ENCODE assay signal across 23 cellular contexts in the genomic region with DNA sequence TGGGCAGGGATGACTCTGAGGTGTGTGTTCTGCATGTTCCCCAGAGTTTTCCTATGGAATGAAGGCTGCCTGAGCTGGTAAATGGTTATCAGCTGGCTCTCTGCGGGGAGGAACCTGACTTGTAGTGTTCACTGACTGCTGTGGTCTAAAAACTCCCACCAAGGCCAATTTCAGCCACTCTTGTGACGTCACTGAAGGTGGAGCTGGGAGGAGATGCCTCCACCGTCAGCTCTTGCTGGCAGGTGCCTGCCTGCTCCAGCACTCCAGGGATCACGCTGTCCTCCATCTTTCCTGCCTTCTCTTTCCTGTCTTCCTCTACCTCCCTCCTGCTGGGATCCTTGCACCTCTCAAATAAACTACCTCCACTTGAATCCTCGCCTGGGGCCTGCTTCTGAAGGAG.
"Had no signal": no experiment of that assay in that cellular context is flagged by ENCODE, and none has a peak within 500 bp of the region (broad histone marks: within the 10 kb centered on the region; RNA-seq: fewer than 3 reads in every experiment).

No MANE protein-coding gene starts in this region.

- H3K27me3 ChIP-seq: right atrium auricular region, spleen, suprapubic skin, transverse colon, upper lobe of right lung, uterus had no signal

- ATAC-seq: effector memory CD8-positive, alpha-beta T cell; left lobe of liver; mucosa of descending colon; natural killer cell treated with Interleukin-12 subunit alpha and Interleukin-12 subunit beta and Interleukin-15 and Interleukin-18, amount 100 ng/mL, for 72 hours; stimulated activated naive B cell treated with anti-CD40 and anti-IgM and Interleukin-4, amounts not matched to agents 10 μg/mL and 1 μg/mL and 100 μg/mL, for 72 hours; upper lobe of right lung had no signal

- H3K36me3 ChIP-seq: prostate gland, right atrium auricular region, spleen, suprapubic skin, transverse colon, upper lobe of right lung, uterus had no signal

- H3K4me1 ChIP-seq: prostate gland, right atrium auricular region, suprapubic skin, transverse colon, upper lobe of right lung, uterus had no signal

- H3K9me3 ChIP-seq: mucosa of descending colon, prostate gland, right atrium auricular region, suprapubic skin, transverse colon, upper lobe of right lung, uterus had no signal

- H3K4me3 ChIP-seq: lung, mucosa of descending colon, prostate gland, right atrium auricular region, skin epidermis, spleen, suprapubic skin, transverse colon, upper lobe of right lung, uterus had no signal

- H3K27ac ChIP-seq: prostate gland, right atrium auricular region, skin epidermis, spleen, suprapubic skin, transverse colon, upper lobe of right lung, uterus had no signal

- DNase-seq: cortex of kidney; effector memory CD8-positive, alpha-beta T cell; head of caudate nucleus; mucosa of descending colon; naive B cell; nucleus accumbens; spleen; stimulated activated CD4-positive, alpha-beta T cell treated with anti-CD3 and anti-CD28 coated beads, Interleukin-15, amount 100 ng/mL, for 24 hours; stimulated activated CD4-positive, alpha-beta T cell treated with anti-CD3 and anti-CD28 coated beads, Interleukin-2, amount 100 ng/mL, for 48 hours; stimulated activated naive B cell treated with anti-CD40 and anti-IgM and Interleukin-4, amounts not matched to agents 10 μg/mL and 1 μg/mL and 100 μg/mL, for 72 hours; transverse colon; upper lobe of right lung; uterus had no signal

- FAIRE-seq: endometrium, frontal cortex, kidney had no signal
